11 cellular contexts compared by ENCODE assay signal in the genomic region with DNA sequence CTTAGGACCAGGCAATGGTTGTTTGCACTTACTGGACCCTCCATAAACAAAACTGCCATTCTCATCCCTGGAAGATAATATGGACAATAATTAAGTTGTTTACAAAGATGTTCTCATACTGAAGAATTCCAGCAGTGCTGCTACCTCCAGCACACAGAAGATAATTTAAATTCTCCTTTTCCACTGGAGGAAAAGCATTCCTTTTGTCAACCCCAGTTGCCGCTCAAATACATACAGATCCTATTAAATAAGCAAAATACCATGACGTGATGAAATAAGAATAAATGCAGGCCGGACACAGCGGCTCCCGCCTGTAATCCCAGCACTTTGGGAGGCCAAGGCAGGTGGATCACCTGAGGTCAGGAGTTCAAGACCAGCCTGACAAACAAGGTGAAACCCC. TPM values are rescaled to one million over a fixed set of nuclear protein-coding genes. Genes with fewer than 3 reads are reported as not detected.
DNase-seq lines count a peak whose midpoint lies in the region; ATAC-seq and TF ChIP-seq lines count a peak whose summit lies in the region.
"Had no signal": no experiment of that assay in that cellular context is flagged by ENCODE, and none has a peak within 500 bp of the region (broad histone marks: within the 10 kb centered on the region; RNA-seq: fewer than 3 reads in every experiment).

No MANE protein-coding gene starts in this region.

- peak overlapping the region in 57 of 59 donors; percentile 2 to 91 (median 78) for H3K27ac ChIP-seq in dorsolateral prefrontal cortex

- H3K27ac Mint-ChIP-seq in activated T-cell treated with anti-CD3 and anti-CD28 coated beads, Interleukin-2, amount 50 U/mL, for 72 hours, result no peak overlapping the region
- peak overlapping the region; percentile 91 for H3K27ac Mint-ChIP-seq in nephron progenitor cell
- peak overlapping the region; percentile 24 for H3K27ac Mint-ChIP-seq in type B pancreatic cell
- H3K27ac Mint-ChIP-seq: T-cell had no signal

- intact Hi-C loops in dorsolateral prefrontal cortex (cut with DNase I), result loop anchor here in 1 of 2 donors (5.0 kb wide), 1 partner anchor 91 kb away; no protein-coding TSS in a partner anchor
- intact Hi-C loops in lower leg skin (cut with DNase I; ENCODE audit: low total_unique reads), result no loop called here

- no peaks in the 10 kb centered on the region for H3K9me3 Mint-ChIP-seq in activated T-cell treated with anti-CD3 and anti-CD28 coated beads, Interleukin-2, amount 50 U/mL, for 72 hours
- H3K9me3 Mint-ChIP-seq in nephron progenitor cell (no peaks in the 10 kb centered on the region), type B pancreatic cell (no peaks in the 10 kb centered on the region)
- H3K9me3 Mint-ChIP-seq: T-cell had no signal

- no peak for DNase-seq in activated T-cell treated with anti-CD3 and anti-CD28 coated beads, Interleukin-2, amount 50 U/mL, for 72 hours
- DNase-seq in activated T-cell treated with anti-CD3 and anti-CD28 coated beads for 4 hours (no peak), dorsolateral prefrontal cortex (no peak), nephron progenitor cell (no peak), type B pancreatic cell (ENCODE audit: extremely low spot score, unreplicated experiment) (no peak), ecto neural progenitor cell (ENCODE audit: low spot score) (no peak), lower leg skin (ENCODE audit: low spot score in 2 of 2) (no peak), NCI-H2227 (lab: John Stamatoyannopoulos, UW; ENCODE audit: unreplicated experiment) (no peak)
- DNase-seq: left colon, NCI-H82, T-cell had no signal

- no peak for TF ChIP-seq CTCF in dorsolateral prefrontal cortex (IDR thresholded peaks at IDR 0.05 in 54 of 56, conservative IDR thresholded peaks at IDR 0.05 in 2 of 56; ENCODE audit: low read depth in 1 of 56, partially characterized antibody in 56 of 56)
- no peak for TF ChIP-seq CTCF in nephron progenitor cell (IDR thresholded peaks at IDR 0.05)
- no peak for TF ChIP-seq CTCF in type B pancreatic cell (conservative IDR thresholded peaks at IDR 0.05)
- no peak for TF ChIP-seq CTCF in lower leg skin (IDR thresholded peaks at IDR 0.05)

- no peak for TF ChIP-seq POLR2A in lower leg skin (IDR thresholded peaks at IDR 0.05)

- ATAC-seq in activated T-cell treated with anti-CD3 and anti-CD28 coated beads, Interleukin-2, amount 50 U/mL, for 72 hours (replicated peaks in 1 of 2), result no peak
- ATAC-seq: T-cell had no signal

- WGBS in lower leg skin, 2 donors, result 81 to 86% methylated on average over 5 of the region's 5 CpGs

- peak overlapping the region; percentile 34 to 42 for H3K4me3 Mint-ChIP-seq in activated T-cell treated with anti-CD3 and anti-CD28 coated beads, Interleukin-2, amount 50 U/mL, for 72 hours
- H3K4me3 Mint-ChIP-seq in nephron progenitor cell, result no peak overlapping the region
- H3K4me3 Mint-ChIP-seq in type B pancreatic cell, result peak overlapping the region; percentile 32
- H3K4me3 Mint-ChIP-seq: T-cell had no signal

- H3K27me3 ChIP-seq in dorsolateral prefrontal cortex, result no peaks in the 10 kb centered on the region

- H3K4me1 Mint-ChIP-seq in activated T-cell treated with anti-CD3 and anti-CD28 coated beads, Interleukin-2, amount 50 U/mL, for 72 hours (ENCODE audit: low read depth), result peaks cover 16% of the 10 kb centered on the region
- H3K4me1 Mint-ChIP-seq in nephron progenitor cell (peaks cover 27% of the 10 kb centered on the region), type B pancreatic cell (ENCODE audit: unreplicated experiment) (peaks cover 20% of the 10 kb centered on the region)

- H3K27me3 Mint-ChIP-seq in activated T-cell treated with anti-CD3 and anti-CD28 coated beads, Interleukin-2, amount 50 U/mL, for 72 hours (ENCODE audit: low read depth), result peaks cover 42% of the 10 kb centered on the region
- no peaks in the 10 kb centered on the region for H3K27me3 Mint-ChIP-seq in nephron progenitor cell (ENCODE audit: low read depth, poor library complexity)
- H3K27me3 Mint-ChIP-seq in type B pancreatic cell, result no peaks in the 10 kb centered on the region

- peak overlapping the region in 1 of 59 donors; percentile 33 for H3K4me3 ChIP-seq in dorsolateral prefrontal cortex
- H3K4me3 ChIP-seq in lower leg skin (ENCODE audit: low read depth, poor library complexity, severe bottlenecking), result no peak overlapping the region

- H3K36me3 Mint-ChIP-seq in activated T-cell treated with anti-CD3 and anti-CD28 coated beads, Interleukin-2, amount 50 U/mL, for 72 hours (ENCODE audit: insufficient read depth in 2 of 2), result no peaks in the 10 kb centered on the region
- H3K36me3 Mint-ChIP-seq in nephron progenitor cell (ENCODE audit: low read depth) (peaks cover 66% of the 10 kb centered on the region), type B pancreatic cell (peaks cover 43% of the 10 kb centered on the region)
- H3K36me3 Mint-ChIP-seq: T-cell had no signal

RNA-seq across cellular contexts. Expression of a gene that starts 54.5 kb away (rescaled TPM):
- 10 to 100 TPM; 17.6 to 20.4 TPM for total RNA-seq in activated T-cell treated with anti-CD3 and anti-CD28 coated beads, Interleukin-2, amount 50 U/mL, for 72 hours
- total RNA-seq in dorsolateral prefrontal cortex, result 100 to 1,000 TPM in 83 of 120 experiments, 10 to 100 TPM in 37; 28.7 to 205 (median 114) TPM
- total RNA-seq in type B pancreatic cell (ENCODE audit: low replicate concordance), result 0.40 and 1.0 TPM in 2 replicates
- total RNA-seq in lower leg skin, result 1 to 10 TPM in 2 of 4 donors, under 1 TPM in 2; 0.67 to 1.7 (median 0.97) TPM
